Comparison of ENCODE assay signal across 13 cellular contexts in the genomic region with DNA sequence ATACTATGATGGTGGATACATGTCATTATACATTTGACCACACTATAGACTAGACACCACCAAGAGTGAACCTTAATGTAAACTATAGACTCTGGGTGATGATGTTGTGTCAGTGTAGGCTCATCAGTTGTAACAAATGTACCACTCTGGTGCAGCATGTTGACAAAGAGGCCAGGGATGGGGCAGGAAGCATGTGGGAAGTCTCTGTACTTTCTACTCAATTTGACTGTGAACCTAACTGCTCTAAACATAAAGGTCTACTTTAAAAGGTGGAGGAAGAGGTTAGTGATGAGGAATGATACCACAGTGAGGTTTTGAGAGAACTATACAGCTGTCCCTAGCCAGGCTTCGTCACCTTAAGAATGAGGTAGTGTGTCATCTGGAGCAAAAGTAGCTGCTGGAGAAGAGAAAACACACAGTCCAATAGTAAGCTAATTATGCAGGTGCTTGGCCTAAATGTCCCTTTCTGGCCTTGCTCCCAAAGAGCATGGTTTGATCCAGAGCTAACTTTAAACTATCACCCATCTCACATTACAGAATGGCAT. TPM values are rescaled to one million over a fixed set of nuclear protein-coding genes. Genes with fewer than 3 reads are reported as not detected.
DNase-seq lines count a peak whose midpoint lies in the region; ATAC-seq, FAIRE-seq and TF ChIP-seq lines count a peak whose summit lies in the region.
"Had no signal": no experiment of that assay in that cellular context is flagged by ENCODE, and none has a peak within 500 bp of the region (broad histone marks: within the 10 kb centered on the region; RNA-seq: fewer than 3 reads in every experiment).

No MANE protein-coding gene starts in this region.

- H3K27me3 ChIP-seq in naive thymus-derived CD4-positive, alpha-beta T cell (ENCODE audit: control insufficient read depth in 2 of 2, insufficient read depth in 2 of 2, low read length in 2 of 2): no peaks in the 10 kb centered on the region
- H3K27me3 ChIP-seq in HepG2 (ENCODE audit: control insufficient read depth in 1 of 2, insufficient read depth in 2 of 2, low read length in 2 of 2): no peaks in the 10 kb centered on the region
- H3K27me3 ChIP-seq: upper lobe of right lung had no signal

- H3K4me2 ChIP-seq in HepG2 (ENCODE audit: low read depth, low read length): no peak overlapping the region
- H3K4me2 ChIP-seq: A549 had no signal

- in situ Hi-C loops in HepG2 (cut with HindIII; ENCODE audit: extremely low pct_ligation_motif_present, low pct_unique_long_range_greater_than_20kb): no loop called here

- WGBS in HepG2 (ENCODE audit: low lambda C conversion rate): 83% methylated on average over 1 of the region's 1 CpG

- H3K36me3 Mint-ChIP-seq in naive thymus-derived CD4-positive, alpha-beta T cell: peaks cover 2 to 10% (median 9%) of the 10 kb centered on the region in 5 donors

- no peak for TF ChIP-seq RAD21 in HepG2 (CRISPR knock-in tag; IDR thresholded peaks at IDR 0.05)

- H3K4me1 ChIP-seq in naive thymus-derived CD4-positive, alpha-beta T cell (ENCODE audit: control insufficient read depth in 2 of 2, insufficient read depth in 2 of 2, low read length in 2 of 2): peaks cover 0 to 25% of the 10 kb centered on the region in 2 donors
- H3K4me1 ChIP-seq in HepG2 (ENCODE audit: insufficient read depth, low read length): peaks cover 6% of the 10 kb centered on the region; the same call in 1 of the 2 replicates
- H3K4me1 ChIP-seq: upper lobe of right lung had no signal

- CTCF ChIA-PET in naive thymus-derived CD4-positive, alpha-beta T cell (lab: Charles Lee): no interaction called here
- CTCF ChIA-PET in HepG2 (lab: Yijun Ruan, JAX; ENCODE audit: low intra/inter-chr PET ratio, low total read pairs): no interaction called here

- H3K9me3 Mint-ChIP-seq in naive thymus-derived CD4-positive, alpha-beta T cell: peaks cover 0 to 3% (median 0%) of the 10 kb centered on the region in 11 donors

- no peaks in the 10 kb centered on the region for H3K9me3 ChIP-seq in naive thymus-derived CD4-positive, alpha-beta T cell (ENCODE audit: control insufficient read depth in 2 of 3, low read length in 3 of 3)
- no peaks in the 10 kb centered on the region for H3K9me3 ChIP-seq in HepG2 (ENCODE audit: low read length)
- H3K9me3 ChIP-seq: A549, upper lobe of right lung had no signal

- ATAC-seq in GM21515 (IDR thresholded peaks at IDR 0.05; ENCODE audit: unreplicated experiment) (peak; percentile 69), HG03442 (IDR thresholded peaks at IDR 0.05; ENCODE audit: unreplicated experiment) (peak; percentile 84), HepG2 (no peak; the same call in 1 of the 3 replicates)
- peak; percentile 44 for ATAC-seq in naive thymus-derived CD4-positive, alpha-beta T cell
- ATAC-seq: A549, upper lobe of right lung had no signal

- no peaks in the 10 kb centered on the region for H3K36me3 ChIP-seq in naive thymus-derived CD4-positive, alpha-beta T cell (ENCODE audit: control insufficient read depth in 2 of 3, insufficient read depth in 3 of 3, low read length in 3 of 3)
- H3K36me3 ChIP-seq in HepG2 (replicated peaks in 1 of 2; ENCODE audit: control insufficient read depth in 1 of 2, insufficient read depth in 2 of 2, low read length in 2 of 2): peaks cover 0 to 2% of the 10 kb centered on the region in 2 experiments; a peak in 1 of 5 replicates

- no peak overlapping the region for H3K4me3 ChIP-seq in naive thymus-derived CD4-positive, alpha-beta T cell (ENCODE audit: low read length)
- no peak overlapping the region for H3K4me3 ChIP-seq in HepG2 (replicated peaks in 1 of 3; ENCODE audit: insufficient read depth in 1 of 3, low read depth in 2 of 3, low read length in 3 of 3)
- H3K4me3 ChIP-seq: A549, upper lobe of right lung had no signal

- no peaks in the 10 kb centered on the region for H3K27me3 Mint-ChIP-seq in naive thymus-derived CD4-positive, alpha-beta T cell

- TF ChIP-seq EP300 in HepG2 (IDR thresholded peaks at IDR 0.05; ENCODE audit: low read depth in 2 of 2, low read length in 2 of 2) (no peak), HepG2 (CRISPR knock-in tag; IDR thresholded peaks at IDR 0.05; ENCODE audit: borderline replicate concordance) (no peak)

- H3K4me3 Mint-ChIP-seq in naive thymus-derived CD4-positive, alpha-beta T cell: peak overlapping the region in 6 of 10 donors; percentile 12 to 47 (median 36)

- peak; percentile 29 for DNase-seq in activated CD4-positive, alpha-beta T cell treated with anti-CD3 and anti-CD28 coated beads for 48 hours
- no peak for DNase-seq in activated CD4-positive, alpha-beta T cell treated with anti-CD3 and anti-CD28 coated beads for 1 hour
- peak in 7 of 9 donors; percentile 3 to 47 (median 24) for DNase-seq in naive thymus-derived CD4-positive, alpha-beta T cell
- DNase-seq in anterior cingulate cortex (lab: John Stamatoyannopoulos, UW) (no peak), HepG2 (ENCODE audit: low spot score) (no peak), D341Med (ENCODE audit: low spot score) (no peak)
- DNase-seq: activated CD4-positive, CD25-positive, alpha-beta regulatory T cell; DMS153; NCI-H446; upper lobe of right lung had no signal

- no peak for FAIRE-seq in HepG2 (lab: Jason Lieb, UNC)
- FAIRE-seq: A549 had no signal

- H4K20me1 ChIP-seq in HepG2 (ENCODE audit: insufficient read depth, low read length): no peaks in the 10 kb centered on the region

- H3K4me1 Mint-ChIP-seq in naive thymus-derived CD4-positive, alpha-beta T cell: peaks cover 2 to 32% (median 22%) of the 10 kb centered on the region in 7 donors

- no peak for TF ChIP-seq POLR2A in HepG2 (IDR thresholded peaks at IDR 0.05; ENCODE audit: insufficient read depth in 1 of 2, low read depth in 2 of 2, low read length in 2 of 2)

- no peak overlapping the region for H3K27ac ChIP-seq in naive thymus-derived CD4-positive, alpha-beta T cell (ENCODE audit: low read depth, low read length)
- H3K27ac ChIP-seq in HepG2 (ENCODE audit: extremely low read length, insufficient read depth, low read length): no peak overlapping the region
- H3K27ac ChIP-seq: A549, upper lobe of right lung had no signal

- no peak for TF ChIP-seq CTCF in HepG2 (CRISPR knock-in tag; IDR thresholded peaks at IDR 0.05)

- intact Hi-C loops in naive thymus-derived CD4-positive, alpha-beta T cell (cut with micrococcal nuclease): no loop called here
- intact Hi-C loops in HepG2 (cut with micrococcal nuclease; ENCODE audit: unreplicated experiment): no loop called here

- H2AFZ ChIP-seq in HepG2 (ENCODE audit: low read length): no peak overlapping the region

- H3K9ac ChIP-seq in HepG2 (ENCODE audit: insufficient read depth, low read depth, low read length): no peak overlapping the region

- no peaks in the 10 kb centered on the region for H3K79me2 ChIP-seq in HepG2 (ENCODE audit: insufficient read depth, low read length)

- POLR2A ChIA-PET in naive thymus-derived CD4-positive, alpha-beta T cell (lab: Charles Lee): interaction anchor here (0.6 kb wide), 1 partner anchor 27 kb away, joined by 5 read pairs; no protein-coding TSS in a partner anchor
- POLR2A ChIA-PET in HepG2 (lab: Yijun Ruan, JAX): no interaction called here

- H3K27ac Mint-ChIP-seq in naive thymus-derived CD4-positive, alpha-beta T cell: peak overlapping the region; percentile 26 to 85 (median 61)

- no TSS peak for BruUV-seq in HepG2 (replicated peaks; lab: Mats Ljungman, UMichigan)

TF ChIP-seq in HepG2, 621 proteins besides CTCF, POLR2A, EP300 and RAD21 (continues in another document):
- TF ChIP-seq SALL1 (CRISPR knock-in tag; IDR thresholded peaks at IDR 0.05): no peak
- no peak for TF ChIP-seq FLYWCH1 (CRISPR knock-in tag; IDR thresholded peaks at IDR 0.05)
- TF ChIP-seq REPIN1 (CRISPR knock-in tag; IDR thresholded peaks at IDR 0.05; ENCODE audit: borderline replicate concordance, low read depth): no peak
- TF ChIP-seq ZSCAN12 (CRISPR knock-in tag; IDR thresholded peaks at IDR 0.05): no peak
- no peak for TF ChIP-seq DPF2 (CRISPR knock-in tag; IDR thresholded peaks at IDR 0.05; ENCODE audit: borderline replicate concordance, low read depth)

RNA-seq across cellular contexts. Expression of a gene that starts 38.4 kb away (rescaled TPM):
- total RNA-seq in naive thymus-derived CD4-positive, alpha-beta T cell: 10 to 100 TPM; 35.9 to 76.0 (median 48.0) TPM
- polyA plus RNA-seq in naive thymus-derived CD4-positive, alpha-beta T cell: 100 to 1,000 TPM in 1 of 2 donors, 10 to 100 TPM in 1; 89.9 to 111 TPM
- 103 and 129 TPM in 2 replicates for total RNA-seq in HepG2 (2016; rRNA removed; fragmentation: Illumina TruSeq; extraction: Trizol)
- 14.7 and 16.8 TPM in 2 replicates for total RNA-seq in HepG2 (2016; cell fraction: cytosol; rRNA removed; fragmentation: Illumina TruSeq; extraction: Trizol; ENCODE audit: low read depth)
- total RNA-seq in HepG2 (2016; cell fraction: insoluble cytoplasmic fraction; rRNA removed; fragmentation: Illumina TruSeq; extraction: Trizol): 101 and 129 TPM in 2 replicates
- total RNA-seq in HepG2 (2016; cell fraction: membrane; rRNA removed; fragmentation: Illumina TruSeq; extraction: Trizol): 43.8 and 46.7 TPM in 2 replicates
- 46.5 and 52.3 TPM in 2 replicates for total RNA-seq in HepG2 (2016; cell fraction: nucleus; rRNA removed; fragmentation: Illumina TruSeq; extraction: Trizol)
- 48.3 and 66.5 TPM in 2 replicates for polyA plus RNA-seq in HepG2 (2011; rRNA removed)
- 27.0 and 38.1 TPM in 2 replicates for polyA plus RNA-seq in HepG2 (2011; cell fraction: cytosol; rRNA removed)
- polyA plus RNA-seq in HepG2 (2011; cell fraction: nucleus; rRNA removed): 17.7 and 23.5 TPM in 2 replicates
- polyA plus RNA-seq in HepG2 (2012): 44.1 and 52.7 TPM in 2 replicates
- 10.1 and 11.7 TPM in 2 replicates for polyA plus RNA-seq in HepG2 (2016; cell fraction: cytosol; fragmentation: Illumina TruSeq; extraction: Trizol; ENCODE audit: low read depth)
- 120 and 122 TPM in 2 replicates for polyA plus RNA-seq in HepG2 (2016; cell fraction: insoluble cytoplasmic fraction; fragmentation: Illumina TruSeq; extraction: Trizol; ENCODE audit: low read depth)
- polyA plus RNA-seq in HepG2 (2016; cell fraction: membrane; fragmentation: Illumina TruSeq; extraction: Trizol; ENCODE audit: low read depth): 23.5 and 26.4 TPM in 2 replicates
- polyA plus RNA-seq in HepG2 (2016; cell fraction: nucleus; fragmentation: Illumina TruSeq; extraction: Trizol; ENCODE audit: insufficient read depth, low read depth): 77.4 and 82.2 TPM in 2 replicates
- 15.2 and 22.8 TPM in 2 replicates for polyA minus RNA-seq in HepG2 (2011; rRNA and poly(A)+ RNA removed; ENCODE audit: low replicate concordance)
- polyA minus RNA-seq in HepG2 (2011; cell fraction: cytosol; rRNA and poly(A)+ RNA removed): 37.9 and 38.2 TPM in 2 replicates
- 28.3 and 37.0 TPM in 2 replicates for polyA minus RNA-seq in HepG2 (2011; cell fraction: nucleus; rRNA and poly(A)+ RNA removed)

Comparison
In these comparisons a context has a peak if more than half of its experiments do, and no peak if none do; other contexts are left out.
1. DNase-seq: peak in activated CD4-positive, alpha-beta T cell treated with anti-CD3 and anti-CD28 coated beads for 48 hours (single experiment) and naive thymus-derived CD4-positive, alpha-beta T cell (7 of 9); none in activated CD4-positive, alpha-beta T cell treated with anti-CD3 and anti-CD28 coated beads for 1 hour (single experiment), anterior cingulate cortex (0 of 58), HepG2 (single experiment) and D341Med (single experiment).